ENCODE assay signal across 1 cellular context in the genomic region with DNA sequence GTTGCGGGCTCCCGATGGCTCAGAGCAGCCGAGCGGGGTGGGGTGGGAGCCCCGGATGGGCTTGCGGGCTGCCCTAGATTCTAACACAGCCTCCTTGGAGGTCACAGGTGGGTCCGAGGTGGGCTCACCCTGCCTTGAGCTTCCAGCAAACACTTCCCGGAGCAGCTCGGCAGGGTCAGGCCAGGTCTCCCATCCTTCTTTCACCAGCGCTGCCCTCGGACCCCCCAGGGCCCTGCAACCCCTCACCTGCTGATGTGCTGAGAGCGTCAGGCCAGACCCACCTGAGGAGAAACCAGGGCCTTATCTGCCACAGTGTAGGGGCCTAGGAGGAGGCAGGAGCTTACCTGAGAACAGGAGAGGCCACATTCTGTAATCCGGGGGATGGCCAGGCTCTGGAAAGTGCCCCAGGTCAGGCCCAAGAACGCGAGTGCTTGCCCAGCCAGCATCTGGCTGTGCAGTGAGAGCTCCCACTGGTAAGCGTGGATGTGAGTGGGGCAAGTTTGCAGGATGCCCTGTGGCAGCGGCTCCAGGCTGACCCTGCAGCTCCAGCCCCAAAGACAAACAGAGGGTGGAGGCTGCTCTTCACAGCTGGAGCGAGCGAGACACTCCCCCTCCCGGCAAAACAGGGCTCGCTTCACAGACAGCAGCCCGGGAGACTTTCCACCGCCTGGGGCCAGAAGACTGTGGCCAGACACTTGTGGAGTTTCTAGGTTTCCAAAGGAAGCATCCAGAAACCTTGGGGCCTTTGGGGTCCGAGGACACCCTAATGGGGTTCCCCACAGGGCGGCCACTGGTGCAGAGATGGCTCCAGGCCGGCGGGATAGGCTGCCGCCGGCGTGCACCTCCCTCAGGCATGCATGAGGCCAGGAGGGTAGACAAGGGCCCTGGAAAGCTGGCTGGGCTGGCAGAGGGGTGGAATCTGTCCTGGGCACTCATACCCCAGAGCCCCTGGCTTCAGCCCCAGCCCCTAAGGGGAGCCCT.
TF ChIP-seq lines count a peak whose summit lies in the region.

IL17REL (minus strand) TSS at position 565 of the 981 bp plus-strand sequence; CDS start at position 446, 119 bp downstream.

TF ChIP-seq in H1, 55 proteins besides CTCF, POLR2A, EP300 and RAD21 (continued from another document):
- no peak for TF ChIP-seq BACH1 (IDR thresholded peaks at IDR 0.05; ENCODE audit: low read length)
- TF ChIP-seq POLR2AphosphoS5 (IDR thresholded peaks at IDR 0.05; ENCODE audit: low read depth, low read length), result no peak
- no peak for TF ChIP-seq JUN (IDR thresholded peaks at IDR 0.05; ENCODE audit: low read depth, low read length)
- no peak for TF ChIP-seq MAFK (IDR thresholded peaks at IDR 0.05; ENCODE audit: low read depth, low read length)
- TF ChIP-seq RFX5 (IDR thresholded peaks at IDR 0.05; ENCODE audit: borderline replicate concordance, low read depth, low read length), result no peak
- no peak for TF ChIP-seq EGR1 (IDR thresholded peaks at IDR 0.05; ENCODE audit: borderline replicate concordance, low read depth, low read length)
- TF ChIP-seq PHF8 (conservative IDR thresholded peaks at IDR 0.05; ENCODE audit: low read depth, low read length), result no peak
- TF ChIP-seq SIN3A (conservative IDR thresholded peaks at IDR 0.05 in 1 of 2, IDR thresholded peaks at IDR 0.05 in 1 of 2; ENCODE audit: low read depth in 1 of 2, low read length in 2 of 2), result no peak
TF ChIP-seq in H1: peak in this region for 0.
